8 cellular contexts compared by ENCODE assay signal in the genomic region with DNA sequence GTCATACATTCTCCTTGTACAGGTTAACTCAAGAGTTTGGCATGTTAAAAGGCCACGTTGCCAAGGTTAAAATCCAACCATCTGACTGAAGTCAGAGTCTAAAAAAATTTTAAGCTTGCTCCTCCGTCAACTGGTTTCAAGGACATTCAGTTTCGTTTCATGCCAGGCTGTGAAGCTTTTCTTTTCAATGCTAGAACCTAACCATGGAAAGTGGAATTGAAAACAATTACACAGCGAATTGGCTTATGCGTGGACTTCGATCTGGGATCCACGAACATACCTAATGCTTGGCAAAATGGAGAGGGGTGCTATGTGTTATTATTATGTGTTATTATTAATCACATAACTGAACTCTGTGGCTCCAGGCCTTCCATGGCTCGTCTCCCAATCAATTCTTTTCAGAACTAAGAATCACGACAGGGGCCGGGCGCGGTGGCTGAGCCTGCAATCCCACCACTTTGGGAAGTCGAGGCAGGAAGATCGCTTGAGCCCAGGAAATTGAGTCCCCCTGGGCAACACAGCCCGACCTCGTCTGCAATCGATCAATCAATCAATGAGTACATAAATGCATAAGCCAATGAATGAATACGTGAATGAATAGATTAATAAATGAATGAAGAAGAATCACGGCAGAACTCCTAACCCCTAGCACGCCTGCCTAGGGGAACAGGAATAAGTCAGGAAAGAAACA. TPM values are rescaled to one million over a fixed set of nuclear protein-coding genes. Genes with fewer than 3 reads are reported as not detected.
DNase-seq lines count a peak whose midpoint lies in the region; ATAC-seq and TF ChIP-seq lines count a peak whose summit lies in the region.

No MANE protein-coding gene starts in this region.

- H3F3A ChIP-seq in neural progenitor cell (ENCODE audit: low read depth) = peaks cover 5% of the 10 kb centered on the region

- peaks cover 21% of the 10 kb centered on the region for H3K36me3 Mint-ChIP-seq in activated CD8-positive, alpha-beta memory T cell treated with anti-CD3 and anti-CD28 coated beads, Interleukin-2, amount 10 ng/mL, durations not matched to agents 7 days and 5 days
- H3K36me3 Mint-ChIP-seq in neural progenitor cell = peaks cover 17% of the 10 kb centered on the region

- peak; percentile 46 for DNase-seq in activated CD8-positive, alpha-beta memory T cell treated with anti-CD3 and anti-CD28 coated beads, Interleukin-2, amount 10 ng/mL, durations not matched to agents 7 days and 5 days
- no peak for DNase-seq in activated CD8-positive, alpha-beta memory T cell treated with anti-CD3 and anti-CD28 coated beads, Interleukin-2, amount 50 U/mL, for 4 hours
- DNase-seq in esophagus squamous epithelium (lab: John Stamatoyannopoulos, UW) (no peak), neural progenitor cell (ENCODE audit: low spot score) (peak; percentile 3), NCI-H748 (lab: John Stamatoyannopoulos, UW; ENCODE audit: unreplicated experiment) (no peak)

- no peak for TF ChIP-seq POLR2A in esophagus squamous epithelium (IDR thresholded peaks at IDR 0.05)

- H3K27ac Mint-ChIP-seq in activated CD8-positive, alpha-beta memory T cell treated with anti-CD3 and anti-CD28 coated beads, Interleukin-2, amount 10 ng/mL, durations not matched to agents 7 days and 5 days = peak overlapping the region; percentile 99
- peak overlapping the region; percentile 96 for H3K27ac Mint-ChIP-seq in neural progenitor cell

- H3K79me2 ChIP-seq in neural progenitor cell (ENCODE audit: low read depth) = peaks cover 55% of the 10 kb centered on the region

- CTCF ChIA-PET in activated CD8-positive, alpha-beta memory T cell treated with anti-CD3 and anti-CD28 coated beads, Interleukin-2, amount 10 ng/mL, durations not matched to agents 7 days and 5 days (lab: Charles Lee) = no interaction called here

- H3K9me3 ChIP-seq in esophagus squamous epithelium = no peaks in the 10 kb centered on the region
- H3K9me3 ChIP-seq in neural progenitor cell (ENCODE audit: low read depth) = no peaks in the 10 kb centered on the region

- intact Hi-C loops in esophagus squamous epithelium (cut with DNase I) = no loop called here

- peak overlapping the region; percentile 95 for H3K4me3 Mint-ChIP-seq in activated CD8-positive, alpha-beta memory T cell treated with anti-CD3 and anti-CD28 coated beads, Interleukin-2, amount 10 ng/mL, durations not matched to agents 7 days and 5 days
- peak overlapping the region; percentile 98 for H3K4me3 Mint-ChIP-seq in neural progenitor cell

- peak overlapping the region; percentile 82 for H3K9ac ChIP-seq in neural progenitor cell

- peak; percentile 1 for ATAC-seq in activated CD8-positive, alpha-beta memory T cell treated with anti-CD3 and anti-CD28 coated beads, Interleukin-2, amount 10 ng/mL, durations not matched to agents 7 days and 5 days
- ATAC-seq in HG03095 (IDR thresholded peaks at IDR 0.05; ENCODE audit: unreplicated experiment) (peak; percentile 1), GM18861 (IDR thresholded peaks at IDR 0.05; ENCODE audit: unreplicated experiment) (no peak)

- H3K4me1 ChIP-seq in esophagus squamous epithelium (peaks cover 14 to 42% (median 21%) of the 10 kb centered on the region in 3 donors), neural progenitor cell (peaks cover 20% of the 10 kb centered on the region)

- H3K27me3 ChIP-seq in esophagus squamous epithelium (no peaks in the 10 kb centered on the region), neural progenitor cell (no peaks in the 10 kb centered on the region)

- H3K27ac ChIP-seq in esophagus squamous epithelium (peak overlapping the region; percentile 97 to 99 (median 98)), neural progenitor cell (peak overlapping the region; percentile 70)

- TF ChIP-seq CTCF in WI38 (IDR thresholded peaks at IDR 0.05; ENCODE audit: low read depth, low read length) (no peak), esophagus squamous epithelium (IDR thresholded peaks at IDR 0.05) (no peak), neural progenitor cell (IDR thresholded peaks at IDR 0.05) (no peak)

- peak overlapping the region; percentile 71 for H2AFZ ChIP-seq in neural progenitor cell (replicated peaks)

- H3K36me3 ChIP-seq in esophagus squamous epithelium = no peaks in the 10 kb centered on the region
- H3K36me3 ChIP-seq in neural progenitor cell = no peaks in the 10 kb centered on the region

- H3K27me3 Mint-ChIP-seq in activated CD8-positive, alpha-beta memory T cell treated with anti-CD3 and anti-CD28 coated beads, Interleukin-2, amount 10 ng/mL, durations not matched to agents 7 days and 5 days = no peaks in the 10 kb centered on the region
- H3K27me3 Mint-ChIP-seq in neural progenitor cell (ENCODE audit: insufficient read depth, low read depth) = no peaks in the 10 kb centered on the region

- peak overlapping the region; percentile 87 for H3K4me2 ChIP-seq in neural progenitor cell

- peaks cover 30% of the 10 kb centered on the region for H4K20me1 ChIP-seq in neural progenitor cell (ENCODE audit: low read depth)

- WGBS in esophagus squamous epithelium, 2 donors = 10 to 14% methylated on average over 17 to 20 of the region's 20 CpGs

- H3K4me1 Mint-ChIP-seq in activated CD8-positive, alpha-beta memory T cell treated with anti-CD3 and anti-CD28 coated beads, Interleukin-2, amount 10 ng/mL, durations not matched to agents 7 days and 5 days = peaks cover 34% of the 10 kb centered on the region
- H3K4me1 Mint-ChIP-seq in neural progenitor cell = peaks cover 14% of the 10 kb centered on the region

- no peaks in the 10 kb centered on the region for H3K9me3 Mint-ChIP-seq in activated CD8-positive, alpha-beta memory T cell treated with anti-CD3 and anti-CD28 coated beads, Interleukin-2, amount 10 ng/mL, durations not matched to agents 7 days and 5 days (ENCODE audit: low read depth)
- H3K9me3 Mint-ChIP-seq in neural progenitor cell = peaks cover 2% of the 10 kb centered on the region

- H3K4me3 ChIP-seq in WI38 (ENCODE audit: low read depth, low read length) (peak overlapping the region; percentile 81), esophagus squamous epithelium (peak overlapping the region; percentile 78 to 95 (median 92)), neural progenitor cell (peak overlapping the region; percentile 93)

RNA-seq across cellular contexts. Expression of a gene that starts 0.8 kb away (rescaled TPM):
- total RNA-seq in activated CD8-positive, alpha-beta memory T cell treated with anti-CD3 and anti-CD28 coated beads, Interleukin-2, amount 10 ng/mL, durations not matched to agents 7 days and 5 days = 10 to 100 TPM; 10.6 to 12.2 TPM
- 10 to 100 TPM; 11.8 to 24.5 (median 12.5) TPM for total RNA-seq in esophagus squamous epithelium
- 73.5 and 108 TPM in 2 replicates for total RNA-seq in neural progenitor cell (ENCODE audit: low replicate concordance)

RNA-seq across cellular contexts. Expression of a gene that starts 7.1 kb away (rescaled TPM):
- total RNA-seq in activated CD8-positive, alpha-beta memory T cell treated with anti-CD3 and anti-CD28 coated beads, Interleukin-2, amount 10 ng/mL, durations not matched to agents 7 days and 5 days = 10 to 100 TPM; 19.0 to 24.9 TPM
- total RNA-seq in esophagus squamous epithelium = 10 to 100 TPM in 1 of 4 donors, 1 to 10 TPM in 3; 3.4 to 10.1 (median 5.6) TPM
- total RNA-seq in neural progenitor cell (ENCODE audit: low replicate concordance) = 20.3 and 21.9 TPM in 2 replicates

Comparison
In these comparisons a context has a peak if more than half of its experiments do, and no peak if none do; other contexts are left out.
1. DNase-seq: peak in activated CD8-positive, alpha-beta memory T cell treated with anti-CD3 and anti-CD28 coated beads, Interleukin-2, amount 10 ng/mL, durations not matched to agents 7 days and 5 days (single experiment) and neural progenitor cell (single experiment); none in activated CD8-positive, alpha-beta memory T cell treated with anti-CD3 and anti-CD28 coated beads, Interleukin-2, amount 50 U/mL, for 4 hours (single experiment), esophagus squamous epithelium (single experiment) and NCI-H748 (single experiment).
2. Peak in every context shown above with its lines, with median percentiles within 50 percentile points of each other: H3K4me3 ChIP-seq.